34 cellular contexts compared by ENCODE assay signal in the genomic region with DNA sequence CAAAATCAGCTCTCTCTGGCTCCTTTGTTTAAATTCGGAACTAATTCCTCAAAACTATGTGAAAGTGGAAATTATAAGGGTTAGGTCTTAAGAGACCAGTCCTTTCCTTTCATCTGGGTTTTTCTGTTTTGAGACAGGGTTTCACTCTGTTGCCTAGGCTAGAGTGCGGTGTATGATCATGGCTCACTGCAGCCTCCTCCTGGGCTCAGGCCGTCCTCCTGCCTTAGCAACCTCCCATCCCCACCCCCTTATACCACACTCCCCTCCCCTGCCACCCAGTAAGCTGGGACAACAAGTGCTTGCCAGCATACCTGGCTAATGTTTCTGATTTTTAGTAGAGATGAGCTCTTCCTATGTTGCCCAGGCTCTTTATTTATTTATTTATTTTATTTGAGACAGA.
"Had no signal": no experiment of that assay in that cellular context is flagged by ENCODE, and none has a peak within 500 bp of the region (broad histone marks: within the 10 kb centered on the region; RNA-seq: fewer than 3 reads in every experiment).

No MANE protein-coding gene starts in this region.

- H3K27me3 ChIP-seq: adrenal gland, body of pancreas, colonic mucosa, gastrocnemius medialis had no signal

- H3K27ac Mint-ChIP-seq: activated CD4-positive, alpha-beta memory T cell treated with anti-CD3 and anti-CD28 coated beads for 36 hours; activated CD4-positive, alpha-beta T cell treated with anti-CD3 and anti-CD28 coated beads for 36 hours; activated CD4-positive, alpha-beta T cell treated with anti-CD3 and anti-CD28 coated beads, Interleukin-2, amount 10 ng/mL, durations not matched to agents 24 days and 14 days; activated CD8-positive, alpha-beta memory T cell treated with anti-CD3 and anti-CD28 coated beads, Interleukin-2, amount 10 ng/mL, durations not matched to agents 7 days and 5 days; activated CD8-positive, alpha-beta T cell treated with anti-CD3 and anti-CD28 coated beads, Interleukin-2, amount 10 ng/mL, durations not matched to agents 7 days and 5 days; activated naive CD4-positive, alpha-beta T cell treated with anti-CD3 and anti-CD28 coated beads for 36 hours; activated naive CD4-positive, alpha-beta T cell treated with anti-CD3 and anti-CD28 coated beads, Interleukin-2, amount 50 U/mL, for 24 hours; activated naive CD8-positive, alpha-beta T cell treated with anti-CD3 and anti-CD28 coated beads for 36 hours; activated naive CD8-positive, alpha-beta T cell treated with anti-CD3 and anti-CD28 coated beads, Interleukin-2, amount 50 U/mL, for 24 hours; activated T-helper 1 cell treated with anti-CD3 and anti-CD28 coated beads, Interleukin-12 subunit alpha, Interleukin-12 subunit beta, Interleukin-2, Interleukin-4 antibody, amounts not matched to agents 30 ng/mL and 10 ng/mL and 1 ng/mL, durations not matched to agents 14 hours and 24 hours and 36 hours; activated T-helper 2 cell treated with anti-CD3 and anti-CD28 coated beads, Interferon-gamma antibody, Interleukin-2, Interleukin-4, amounts not matched to agents 10 μg/mL and 5 μg/mL and 100 μg/mL, durations not matched to agents 14 hours and 24 hours and 36 hours; endodermal cell had no signal

- H3K4me1 ChIP-seq: adrenal gland, body of pancreas, colonic mucosa, gastrocnemius medialis had no signal

- H3K36me3 ChIP-seq: adrenal gland, colonic mucosa, gastrocnemius medialis, heart left ventricle, WERI-Rb-1 had no signal

- FAIRE-seq: TTC549 had no signal

- H3K4me3 Mint-ChIP-seq: activated B cell treated with CpG ODN at 0.5 μM for 24 hours; activated CD4-positive, alpha-beta memory T cell treated with anti-CD3 and anti-CD28 coated beads for 36 hours; activated CD4-positive, alpha-beta T cell treated with anti-CD3 and anti-CD28 coated beads for 36 hours; activated CD4-positive, alpha-beta T cell treated with anti-CD3 and anti-CD28 coated beads, Interleukin-2, amount 10 ng/mL, durations not matched to agents 24 days and 14 days; activated CD8-positive, alpha-beta memory T cell treated with anti-CD3 and anti-CD28 coated beads, Interleukin-2, amount 10 ng/mL, durations not matched to agents 7 days and 5 days; activated CD8-positive, alpha-beta T cell treated with anti-CD3 and anti-CD28 coated beads, Interleukin-2, amount 10 ng/mL, durations not matched to agents 7 days and 5 days; activated naive CD4-positive, alpha-beta T cell treated with anti-CD3 and anti-CD28 coated beads for 36 hours; activated naive CD4-positive, alpha-beta T cell treated with anti-CD3 and anti-CD28 coated beads, Interleukin-2, amount 50 U/mL, for 24 hours; activated naive CD8-positive, alpha-beta T cell treated with anti-CD3 and anti-CD28 coated beads for 36 hours; activated naive CD8-positive, alpha-beta T cell treated with anti-CD3 and anti-CD28 coated beads, Interleukin-2, amount 50 U/mL, for 24 hours; activated T-helper 1 cell treated with anti-CD3 and anti-CD28 coated beads, Interleukin-12 subunit alpha, Interleukin-12 subunit beta, Interleukin-2, Interleukin-4 antibody, amounts not matched to agents 30 ng/mL and 10 ng/mL and 1 ng/mL, durations not matched to agents 14 hours and 24 hours and 36 hours; endodermal cell had no signal

- DNase-seq: activated B cell treated with CpG ODN at 0.5 μM for 24 hours; activated CD4-positive, alpha-beta memory T cell treated with anti-CD3 and anti-CD28 coated beads for 36 hours; activated CD4-positive, alpha-beta T cell treated with anti-CD3 and anti-CD28 coated beads for 36 hours; activated CD4-positive, alpha-beta T cell treated with anti-CD3 and anti-CD28 coated beads, Interleukin-2, amount 10 ng/mL, durations not matched to agents 24 days and 14 days; activated CD4-positive, CD25-positive, alpha-beta regulatory T cell treated with anti-CD3 and anti-CD28 coated beads, Interleukin-2, amount 50 U/mL, for 72 hours; activated CD8-positive, alpha-beta memory T cell treated with anti-CD3 and anti-CD28 coated beads, Interleukin-2, amount 10 ng/mL, durations not matched to agents 7 days and 5 days; activated CD8-positive, alpha-beta memory T cell treated with anti-CD3 and anti-CD28 coated beads, Interleukin-2, amount 50 U/mL, for 4 hours; activated CD8-positive, alpha-beta T cell treated with anti-CD3 and anti-CD28 coated beads, Interleukin-2, amount 10 ng/mL, durations not matched to agents 7 days and 5 days; activated effector memory CD4-positive, alpha-beta T cell treated with anti-CD3 and anti-CD28 coated beads, Interleukin-2, amount 50 U/mL, for 16 hours; activated naive CD4-positive, alpha-beta T cell treated with anti-CD3 and anti-CD28 coated beads for 36 hours; activated naive CD8-positive, alpha-beta T cell treated with anti-CD3 and anti-CD28 coated beads for 36 hours; activated naive CD8-positive, alpha-beta T cell treated with anti-CD3 and anti-CD28 coated beads, Interleukin-2, amount 50 U/mL, for 24 hours; activated T-cell treated with anti-CD3 and anti-CD28 coated beads, Interleukin-2, amount 50 U/mL, for 1 hour; activated T-cell treated with anti-CD3 and anti-CD28 coated beads, Interleukin-2, amount 50 U/mL, for 48 hours; adrenal gland; amygdala; aorta; body of pancreas; caudate nucleus; colonic mucosa; dorsolateral prefrontal cortex; effector memory CD4-positive, alpha-beta T cell; endodermal cell; foreskin fibroblast; gastrocnemius medialis; glutamatergic neuron; heart left ventricle; T-helper 2 cell; WERI-Rb-1 had no signal

- ATAC-seq: activated CD4-positive, alpha-beta T cell treated with anti-CD3 and anti-CD28 coated beads for 36 hours; activated CD8-positive, alpha-beta memory T cell treated with anti-CD3 and anti-CD28 coated beads, Interleukin-2, amount 10 ng/mL, durations not matched to agents 7 days and 5 days; activated CD8-positive, alpha-beta T cell treated with anti-CD3 and anti-CD28 coated beads, Interleukin-2, amount 10 ng/mL, durations not matched to agents 7 days and 5 days; activated naive CD8-positive, alpha-beta T cell treated with anti-CD3 and anti-CD28 coated beads, Interleukin-2, amount 50 U/mL, for 24 hours; body of pancreas; esophagus mucosa; gastrocnemius medialis; heart left ventricle had no signal

- H3K9me3 ChIP-seq: adrenal gland, body of pancreas, colonic mucosa, gastrocnemius medialis, heart left ventricle had no signal

- H3K4me3 ChIP-seq: adrenal gland, body of pancreas, colonic mucosa, dorsolateral prefrontal cortex, gastrocnemius medialis, heart left ventricle had no signal

- H3K27ac ChIP-seq: adrenal gland, body of pancreas, colonic mucosa, gastrocnemius medialis, WERI-Rb-1 had no signal

- H3K27me3 Mint-ChIP-seq: activated B cell treated with CpG ODN at 0.5 μM for 24 hours; activated naive CD8-positive, alpha-beta T cell treated with anti-CD3 and anti-CD28 coated beads for 36 hours had no signal

- H3K9me3 Mint-ChIP-seq: activated CD4-positive, alpha-beta memory T cell treated with anti-CD3 and anti-CD28 coated beads for 36 hours; activated naive CD4-positive, alpha-beta T cell treated with anti-CD3 and anti-CD28 coated beads for 36 hours; activated naive CD4-positive, alpha-beta T cell treated with anti-CD3 and anti-CD28 coated beads, Interleukin-2, amount 50 U/mL, for 24 hours; activated naive CD8-positive, alpha-beta T cell treated with anti-CD3 and anti-CD28 coated beads for 36 hours; activated naive CD8-positive, alpha-beta T cell treated with anti-CD3 and anti-CD28 coated beads, Interleukin-2, amount 50 U/mL, for 24 hours; activated T-helper 1 cell treated with anti-CD3 and anti-CD28 coated beads, Interleukin-12 subunit alpha, Interleukin-12 subunit beta, Interleukin-2, Interleukin-4 antibody, amounts not matched to agents 30 ng/mL and 10 ng/mL and 1 ng/mL, durations not matched to agents 14 hours and 24 hours and 36 hours; endodermal cell had no signal

- H3K4me1 Mint-ChIP-seq: activated CD4-positive, alpha-beta T cell treated with anti-CD3 and anti-CD28 coated beads for 36 hours; activated naive CD4-positive, alpha-beta T cell treated with anti-CD3 and anti-CD28 coated beads, Interleukin-2, amount 50 U/mL, for 24 hours; activated naive CD8-positive, alpha-beta T cell treated with anti-CD3 and anti-CD28 coated beads for 36 hours; endodermal cell had no signal

- H3K36me3 Mint-ChIP-seq: activated CD8-positive, alpha-beta memory T cell treated with anti-CD3 and anti-CD28 coated beads, Interleukin-2, amount 10 ng/mL, durations not matched to agents 7 days and 5 days; activated naive CD4-positive, alpha-beta T cell treated with anti-CD3 and anti-CD28 coated beads, Interleukin-2, amount 50 U/mL, for 24 hours; activated naive CD8-positive, alpha-beta T cell treated with anti-CD3 and anti-CD28 coated beads for 36 hours had no signal
